ENCODE assay signal across 20 cellular contexts in genomic region chr9:87076825-87077224, GRCh38.
DNase-seq lines count a peak whose midpoint lies in the region; ATAC-seq, FAIRE-seq and TF ChIP-seq lines count a peak whose summit lies in the region.
"Had no signal": no experiment of that assay in that cellular context is flagged by ENCODE, and none has a peak within 500 bp of the region (broad histone marks: within the 10 kb centered on the region; RNA-seq: fewer than 3 reads in every experiment).

No MANE protein-coding gene starts in this region.

- H3K4me1 Mint-ChIP-seq in astrocyte (ENCODE audit: low read depth, unreplicated experiment), result peaks cover 16% of the 10 kb centered on the region
- no peaks in the 10 kb centered on the region for H3K4me1 Mint-ChIP-seq in activated T-helper 2 cell treated with anti-CD3 and anti-CD28 coated beads, Interferon-gamma antibody, Interleukin-2, Interleukin-4, amounts not matched to agents 10 μg/mL and 5 μg/mL and 100 μg/mL, durations not matched to agents 14 hours and 24 hours and 36 hours (ENCODE audit: low read depth)

- intact Hi-C loops in activated T-helper 2 cell treated with anti-CD3 and anti-CD28 coated beads, Interferon-gamma antibody, Interleukin-2, Interleukin-4, amounts not matched to agents 10 μg/mL and 5 μg/mL and 100 μg/mL, durations not matched to agents 14 hours and 24 hours and 36 hours (cut with micrococcal nuclease), result no loop called here

- no peaks in the 10 kb centered on the region for H4K20me1 ChIP-seq in astrocyte (ENCODE audit: insufficient read depth, low read length)

- H3K27me3 ChIP-seq in astrocyte (ENCODE audit: insufficient read depth, low read length), result no peaks in the 10 kb centered on the region

- DNase-seq in DMS 273 (lab: John Stamatoyannopoulos, UW; ENCODE audit: unreplicated experiment) (peak; percentile 2), DMS 273 treated with DMSO at 0.1 percent for 48 hours (lab: John Stamatoyannopoulos, UW) (no peak), astrocyte (ENCODE audit: low read depth) (peak; percentile 2), fibroblast of pulmonary artery (ENCODE audit: low read depth) (peak; percentile 42), A172 (ENCODE audit: low spot score) (no peak)
- DNase-seq in activated T-helper 2 cell treated with anti-CD3 and anti-CD28 coated beads, Interferon-gamma antibody, Interleukin-2, Interleukin-4, amounts not matched to agents 10 μg/mL and 5 μg/mL and 100 μg/mL, durations not matched to agents 14 hours and 24 hours and 36 hours (ENCODE audit: low spot score), result no peak
- DNase-seq: C1 segment of cervical spinal cord, HFFc6, NCI-H1417, NCI-H1930, NCI-H2171 treated with DMSO at 0.1 percent for 48 hours, NCI-H524, SIG-M5 had no signal

- no peak overlapping the region for H3K27ac ChIP-seq in astrocyte (ENCODE audit: low read depth, low read length)
- H3K27ac ChIP-seq: 22Rv1 had no signal

- H3K4me3 ChIP-seq in astrocyte (ENCODE audit: insufficient read depth, low read depth, low read length) (no peak overlapping the region), fibroblast of pulmonary artery (replicated peaks; ENCODE audit: low read depth, low read length) (no peak overlapping the region)

- no peak overlapping the region for H3K4me2 ChIP-seq in astrocyte (ENCODE audit: low read length)

- H3K9me3 Mint-ChIP-seq in astrocyte (ENCODE audit: unreplicated experiment), result peaks cover 8% of the 10 kb centered on the region
- H3K9me3 Mint-ChIP-seq in activated T-helper 2 cell treated with anti-CD3 and anti-CD28 coated beads, Interferon-gamma antibody, Interleukin-2, Interleukin-4, amounts not matched to agents 10 μg/mL and 5 μg/mL and 100 μg/mL, durations not matched to agents 14 hours and 24 hours and 36 hours, result no peaks in the 10 kb centered on the region
- H3K9me3 Mint-ChIP-seq: HFFc6 had no signal

- no peak for ATAC-seq in GM19455 (IDR thresholded peaks at IDR 0.05; ENCODE audit: unreplicated experiment)
- ATAC-seq in HG03432 (IDR thresholded peaks at IDR 0.05; ENCODE audit: unreplicated experiment), result no peak
- ATAC-seq: HepG2 had no signal

- no peaks in the 10 kb centered on the region for H3K9me3 ChIP-seq in astrocyte (ENCODE audit: insufficient read depth, low read depth, low read length)

- no peaks in the 10 kb centered on the region for H3K36me3 Mint-ChIP-seq in astrocyte (ENCODE audit: low read depth, unreplicated experiment)
- H3K36me3 Mint-ChIP-seq in activated T-helper 2 cell treated with anti-CD3 and anti-CD28 coated beads, Interferon-gamma antibody, Interleukin-2, Interleukin-4, amounts not matched to agents 10 μg/mL and 5 μg/mL and 100 μg/mL, durations not matched to agents 14 hours and 24 hours and 36 hours (ENCODE audit: low read depth), result no peaks in the 10 kb centered on the region

- H3K4me1 ChIP-seq in astrocyte (ENCODE audit: insufficient read depth, low read length), result no peaks in the 10 kb centered on the region

- no peak overlapping the region for H3K9ac ChIP-seq in astrocyte (ENCODE audit: low read length)

- no peaks in the 10 kb centered on the region for H3K36me3 ChIP-seq in astrocyte (ENCODE audit: insufficient read depth, low read length)

- H3K27ac Mint-ChIP-seq in astrocyte (ENCODE audit: unreplicated experiment), result no peak overlapping the region
- no peak overlapping the region for H3K27ac Mint-ChIP-seq in activated T-helper 2 cell treated with anti-CD3 and anti-CD28 coated beads, Interferon-gamma antibody, Interleukin-2, Interleukin-4, amounts not matched to agents 10 μg/mL and 5 μg/mL and 100 μg/mL, durations not matched to agents 14 hours and 24 hours and 36 hours
- H3K27ac Mint-ChIP-seq: HFFc6 had no signal

- H3K27me3 Mint-ChIP-seq in astrocyte (ENCODE audit: low read depth, unreplicated experiment), result peaks cover 1% of the 10 kb centered on the region
- H3K27me3 Mint-ChIP-seq in activated T-helper 2 cell treated with anti-CD3 and anti-CD28 coated beads, Interferon-gamma antibody, Interleukin-2, Interleukin-4, amounts not matched to agents 10 μg/mL and 5 μg/mL and 100 μg/mL, durations not matched to agents 14 hours and 24 hours and 36 hours (ENCODE audit: low read depth), result no peaks in the 10 kb centered on the region

- TF ChIP-seq CTCF in astrocyte (IDR thresholded peaks at IDR 0.05; ENCODE audit: insufficient read depth, low read depth, low read length), result no peak
- TF ChIP-seq CTCF in fibroblast of pulmonary artery (IDR thresholded peaks at IDR 0.05; ENCODE audit: low read length, missing control alignments), result no peak

- FAIRE-seq in astrocyte (lab: Jason Lieb, UNC), result peak; percentile 17
- FAIRE-seq: GM12891, H1, HepG2, RCC 7860 had no signal

- no peaks in the 10 kb centered on the region for H3K79me2 ChIP-seq in astrocyte (ENCODE audit: insufficient read depth, low read length)

- no peak overlapping the region for H2AFZ ChIP-seq in astrocyte (ENCODE audit: low read depth, low read length)

- H3K4me3 Mint-ChIP-seq in astrocyte (ENCODE audit: unreplicated experiment), result no peak overlapping the region
- H3K4me3 Mint-ChIP-seq in activated T-helper 2 cell treated with anti-CD3 and anti-CD28 coated beads, Interferon-gamma antibody, Interleukin-2, Interleukin-4, amounts not matched to agents 10 μg/mL and 5 μg/mL and 100 μg/mL, durations not matched to agents 14 hours and 24 hours and 36 hours (ENCODE audit: low read depth), result no peak overlapping the region
- H3K4me3 Mint-ChIP-seq: HFFc6 had no signal

Comparison
In these comparisons a context has a peak if more than half of its experiments do, and no peak if none do; other contexts are left out.
1. DNase-seq: peak in DMS 273 (single experiment), astrocyte (single experiment) and fibroblast of pulmonary artery (single experiment); none in DMS 273 treated with DMSO at 0.1 percent for 48 hours (single experiment), A172 (single experiment) and activated T-helper 2 cell treated with anti-CD3 and anti-CD28 coated beads, Interferon-gamma antibody, Interleukin-2, Interleukin-4, amounts not matched to agents 10 μg/mL and 5 μg/mL and 100 μg/mL, durations not matched to agents 14 hours and 24 hours and 36 hours (single experiment).